7 cellular contexts compared by ENCODE assay signal in the genomic region with DNA sequence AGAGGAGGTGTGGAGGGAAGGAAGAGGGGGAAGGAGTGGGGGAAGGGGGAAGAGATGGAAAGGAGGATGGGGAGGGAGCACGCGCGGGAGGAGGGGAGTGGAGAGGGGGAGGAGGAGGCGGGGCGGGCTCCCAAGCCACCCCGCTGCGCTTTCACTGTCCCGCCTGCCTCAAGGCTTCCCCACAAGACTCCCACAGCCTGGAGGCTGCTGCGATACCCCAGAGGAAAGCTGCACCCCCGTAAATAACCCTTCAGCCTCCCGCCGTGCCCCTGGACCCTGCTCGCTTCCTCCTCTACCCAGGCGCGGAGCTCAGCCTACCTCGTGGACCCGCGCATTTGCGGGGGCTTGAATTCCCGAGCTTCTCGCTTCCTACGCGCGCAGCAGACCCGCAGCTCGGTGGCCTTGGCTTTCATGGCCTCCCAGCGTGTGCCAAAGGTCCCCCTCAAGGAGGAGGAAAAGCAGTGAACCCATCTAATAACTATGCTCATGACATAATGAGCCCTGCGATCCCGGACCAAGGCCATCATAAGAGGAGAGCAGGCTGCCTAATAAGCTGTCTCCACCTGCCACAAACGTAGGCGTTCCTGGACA. TPM values are rescaled to one million over a fixed set of nuclear protein-coding genes. Genes with fewer than 3 reads are reported as not detected.
A peak's percentile ranks its signal among the peaks of the same experiment; 100 is the strongest.
DNase-seq lines count a peak whose midpoint lies in the region; ATAC-seq, FAIRE-seq and TF ChIP-seq lines count a peak whose summit lies in the region.

A gene (minus strand): TSS at position 547 of the 591 bp plus-strand sequence. CDS start 23 bp downstream, at position 524.

- no peak within 1 kb of the TSS for H2AFZ ChIP-seq in K562 (ENCODE audit: low read depth, low read length)

- H3K9me3 ChIP-seq in K562 (replicated peaks; ENCODE audit: control insufficient read depth, insufficient read depth, low read depth, low read length) (no peaks in the 10 kb centered on the region), BE2C (no peaks in the 10 kb centered on the region)

- H3K4me3 ChIP-seq in K562 (no peak within 1 kb of the TSS), retinal pigment epithelial cell (ENCODE audit: low read length) (peak within 1 kb of the TSS; percentile 69), BE2C (ENCODE audit: low read depth, low read length) (no peak within 1 kb of the TSS)

- no TSS peak for BruUV-seq in K562 (replicated peaks; lab: Mats Ljungman, UMichigan)

- in situ Hi-C loops in GM18951 (cut with MboI; ENCODE audit: low sequenced_read_pairs, unreplicated experiment) = no loop called here
- in situ Hi-C loops in K562 (cut with MboI) = loop anchor here (25.0 kb wide), 1 partner anchor 343 kb away; no protein-coding TSS in a partner anchor

- DNase-seq in NCI-H226 (peak; percentile 28), K562 (ENCODE audit: extremely low read depth in 1 of 4, low spot score in 3 of 4) (peak in 1 of 4 experiments; percentile 5), iPS DF 19.7 (ENCODE audit: low read depth, low spot score) (peak; percentile 38), retinal pigment epithelial cell (ENCODE audit: low read depth) (peak; percentile 79), BE2C (no peak)

- intact Hi-C loops in K562 (cut with micrococcal nuclease) = no loop called here

- FAIRE-seq in K562 (lab: Jason Lieb, UNC) = no peak

- CTCF ChIA-PET in K562 (lab: Yijun Ruan, JAX; ENCODE audit: low intra/inter-chr PET ratio) = no interaction called here

- TF ChIP-seq EP300 in K562 (IDR thresholded peaks at IDR 0.05; ENCODE audit: low read length) = no peak

- no peak within 1 kb of the TSS for H3K27ac ChIP-seq in K562 (ENCODE audit: extremely low read depth, low read depth, low read length)

- POLR2A ChIA-PET in K562 (lab: Yijun Ruan, JAX) = no interaction called here

- H3K36me3 ChIP-seq in K562 (ENCODE audit: control insufficient read depth, insufficient read depth, low read length) (no peaks in the 10 kb centered on the region), BE2C (no peaks in the 10 kb centered on the region)

- 0 out of 2 replicates have a peak, but pooled peaks cover 4% of the 10 kb centered on the region for H4K20me1 ChIP-seq in K562 (replicated peaks; ENCODE audit: control insufficient read depth, insufficient read depth, low read length)

- TF ChIP-seq POLR2A in GM18951 (IDR thresholded peaks at IDR 0.05; ENCODE audit: extremely low read depth, insufficient read depth, insufficient read length) (peak; percentile 24), K562 (conservative IDR thresholded peaks at IDR 0.05) (no peak)

- ATAC-seq in K562 (no peak), HG02571 (IDR thresholded peaks at IDR 0.05; ENCODE audit: unreplicated experiment) (no peak)

- TF ChIP-seq RAD21 in K562 (CRISPR knock-in tag; conservative IDR thresholded peaks at IDR 0.05 in 1 of 2, IDR thresholded peaks at IDR 0.05 in 1 of 2) = no peak

- H3K27me3 ChIP-seq in K562 (ENCODE audit: control insufficient read depth in 2 of 2, insufficient read depth in 2 of 2, low read length in 2 of 2) (peaks cover 8 to 21% of the 10 kb centered on the region in 2 experiments; a peak in 4 of 5 replicates), BE2C (peaks cover 9% of the 10 kb centered on the region; the same call in 1 of the 2 replicates)

- H3K79me2 ChIP-seq in K562 (ENCODE audit: control insufficient read depth, insufficient read depth, low read length) = no peaks in the 10 kb centered on the region

- 10% methylated on average over 22 of the region's 31 CpGs for WGBS in K562 (ENCODE audit: insufficient coverage, low coverage, missing lambda C conversion rate)

- TF ChIP-seq CTCF in K562 (IDR thresholded peaks at IDR 0.05 in 2 of 3, conservative IDR thresholded peaks at IDR 0.05 in 1 of 3; ENCODE audit: insufficient read depth in 2 of 3, low read depth in 1 of 3, low read length in 3 of 3) = no peak
- no peak for TF ChIP-seq CTCF in retinal pigment epithelial cell (conservative IDR thresholded peaks at IDR 0.05; ENCODE audit: low read depth, low read length)
- TF ChIP-seq CTCF in BE2C (IDR thresholded peaks at IDR 0.05; ENCODE audit: low read depth, low read length) = no peak

- no peaks in the 10 kb centered on the region for H3K9me1 ChIP-seq in K562 (ENCODE audit: control insufficient read depth, insufficient read depth, low read length)

- no peak within 1 kb of the TSS for H3K9ac ChIP-seq in K562 (ENCODE audit: insufficient read depth in 1 of 2, low read depth in 2 of 2, low read length in 2 of 2)

- peaks cover 0 to 10% of the 10 kb centered on the region in 2 experiments; a peak in 2 of 5 replicates for H3K4me1 ChIP-seq in K562 (replicated peaks in 1 of 2; ENCODE audit: control insufficient read depth in 2 of 2, insufficient read depth in 2 of 2, low read length in 2 of 2)
- no peaks in the 10 kb centered on the region for H3K4me1 ChIP-seq in BE2C

- H3K4me2 ChIP-seq in K562 (ENCODE audit: insufficient read depth, low read length) = no peak within 1 kb of the TSS

TF ChIP-seq in K562, 482 proteins besides CTCF, POLR2A, EP300 and RAD21:
- TF ChIP-seq SLC30A9 (CRISPR knock-in tag; IDR thresholded peaks at IDR 0.05) (no peak), NR3C1 (CRISPR knock-in tag; IDR thresholded peaks at IDR 0.05) (no peak), DACH1 (IDR thresholded peaks at IDR 0.05; ENCODE audit: partially characterized antibody) (no peak), BCOR (IDR thresholded peaks at IDR 0.05) (no peak), TSC22D4 (tag; IDR thresholded peaks at IDR 0.05) (no peak), ZNF263 (CRISPR knock-in tag; IDR thresholded peaks at IDR 0.05; ENCODE audit: borderline replicate concordance) (peak; percentile 44; the same call in 1 of the 2 replicates)
- TF ChIP-seq, protein P1, sequence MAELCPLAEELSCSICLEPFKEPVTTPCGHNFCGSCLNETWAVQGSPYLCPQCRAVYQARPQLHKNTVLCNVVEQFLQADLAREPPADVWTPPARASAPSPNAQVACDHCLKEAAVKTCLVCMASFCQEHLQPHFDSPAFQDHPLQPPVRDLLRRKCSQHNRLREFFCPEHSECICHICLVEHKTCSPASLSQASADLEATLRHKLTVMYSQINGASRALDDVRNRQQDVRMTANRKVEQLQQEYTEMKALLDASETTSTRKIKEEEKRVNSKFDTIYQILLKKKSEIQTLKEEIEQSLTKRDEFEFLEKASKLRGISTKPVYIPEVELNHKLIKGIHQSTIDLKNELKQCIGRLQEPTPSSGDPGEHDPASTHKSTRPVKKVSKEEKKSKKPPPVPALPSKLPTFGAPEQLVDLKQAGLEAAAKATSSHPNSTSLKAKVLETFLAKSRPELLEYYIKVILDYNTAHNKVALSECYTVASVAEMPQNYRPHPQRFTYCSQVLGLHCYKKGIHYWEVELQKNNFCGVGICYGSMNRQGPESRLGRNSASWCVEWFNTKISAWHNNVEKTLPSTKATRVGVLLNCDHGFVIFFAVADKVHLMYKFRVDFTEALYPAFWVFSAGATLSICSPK (IDR thresholded peaks at IDR 0.05; ENCODE audit: borderline replicate concordance) = no peak

RNA-seq across cellular contexts. Expression of the gene that starts here (rescaled TPM):
- total RNA-seq in K562 (2011; cell fraction: chromatin; rRNA removed; ENCODE audit: low replicate concordance) = not detected in 2 replicates
- not detected in 2 replicates for total RNA-seq in K562 (2011; cell fraction: nucleolus; rRNA removed)
- total RNA-seq in K562 (2011; cell fraction: nucleoplasm; rRNA removed) = not detected in 2 replicates
- not detected in 2 replicates for total RNA-seq in K562 (2014; rRNA removed)
- total RNA-seq in K562 (2014; rRNA removed; fragmentation: Illumina TruSeq; extraction: Trizol) = not detected in 2 replicates
- not detected in 2 replicates for total RNA-seq in K562 (2015; rRNA removed; fragmentation: Illumina TruSeq; extraction: Trizol)
- total RNA-seq in K562 (2021) = not detected in 2 replicates
- polyA plus RNA-seq in K562 (2011; rRNA removed) = not detected in 2 replicates
- not detected in 2 replicates for polyA plus RNA-seq in K562 (2011; cell fraction: cytosol; rRNA removed)
- not detected in 2 replicates for polyA plus RNA-seq in K562 (2011; cell fraction: nucleus; rRNA removed)
- polyA plus RNA-seq in K562 (2012) = not detected in 2 replicates
- polyA plus RNA-seq in K562 (2014; fragmentation: Illumina TruSeq; extraction: Trizol) = not detected in 2 replicates
- polyA plus RNA-seq in K562 (2014; fragmentation: Nextera tagmentation; extraction: Ambion mirVana) = not detected
- polyA plus RNA-seq in K562 (2014; rRNA removed) = not detected in 2 replicates
- not detected in 2 replicates for polyA minus RNA-seq in K562 (2011; rRNA and poly(A)+ RNA removed)
- polyA minus RNA-seq in K562 (2011; cell fraction: cytosol; rRNA and poly(A)+ RNA removed) = not detected in 2 replicates
- polyA minus RNA-seq in K562 (2011; cell fraction: nucleus; rRNA and poly(A)+ RNA removed) = not detected in 2 replicates
- polyA plus RNA-seq in BE2C (2012; ENCODE audit: insufficient read depth, insufficient read length, low read depth) = not detected
